In the genomic region with DNA sequence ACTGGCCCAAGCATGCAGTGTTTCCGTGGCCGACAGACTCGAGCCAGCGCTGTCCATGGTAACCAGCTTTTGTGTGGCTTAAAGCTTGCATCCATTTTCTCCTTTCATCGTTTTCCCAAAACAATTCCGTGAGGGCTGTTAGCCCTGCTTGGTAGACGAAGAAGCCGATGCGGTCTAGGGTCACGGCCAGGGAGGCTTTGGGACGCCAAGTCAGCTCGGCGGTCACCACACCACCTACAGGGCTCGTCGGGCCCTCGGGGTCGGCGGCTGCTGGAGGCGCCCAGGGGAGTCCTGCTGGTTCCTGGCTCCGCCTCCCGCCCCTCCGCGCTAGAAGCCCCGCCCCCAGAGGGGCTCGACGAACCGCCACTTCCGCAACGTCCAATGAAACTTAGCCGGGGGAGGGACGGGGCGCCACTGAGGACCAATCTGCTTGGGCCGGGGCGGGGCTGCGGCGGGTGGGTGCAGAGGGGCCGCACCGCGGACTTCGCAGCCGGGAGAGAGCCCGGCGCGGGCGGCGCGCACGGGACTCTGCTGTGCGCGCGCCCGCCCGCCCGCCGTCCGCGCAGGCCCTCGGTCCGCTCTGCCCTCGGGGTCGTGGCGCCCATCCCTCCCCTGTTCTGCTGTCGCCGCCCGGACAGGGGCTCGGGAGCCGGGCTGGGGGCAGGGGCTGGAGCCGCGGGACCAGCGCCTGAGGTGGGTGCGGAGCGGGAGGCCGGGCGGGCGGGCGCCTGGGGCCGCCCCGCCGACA, we compare ENCODE assay signal across 1 cellular context.
TF ChIP-seq lines count a peak whose summit lies in the region.

A gene with protein sequence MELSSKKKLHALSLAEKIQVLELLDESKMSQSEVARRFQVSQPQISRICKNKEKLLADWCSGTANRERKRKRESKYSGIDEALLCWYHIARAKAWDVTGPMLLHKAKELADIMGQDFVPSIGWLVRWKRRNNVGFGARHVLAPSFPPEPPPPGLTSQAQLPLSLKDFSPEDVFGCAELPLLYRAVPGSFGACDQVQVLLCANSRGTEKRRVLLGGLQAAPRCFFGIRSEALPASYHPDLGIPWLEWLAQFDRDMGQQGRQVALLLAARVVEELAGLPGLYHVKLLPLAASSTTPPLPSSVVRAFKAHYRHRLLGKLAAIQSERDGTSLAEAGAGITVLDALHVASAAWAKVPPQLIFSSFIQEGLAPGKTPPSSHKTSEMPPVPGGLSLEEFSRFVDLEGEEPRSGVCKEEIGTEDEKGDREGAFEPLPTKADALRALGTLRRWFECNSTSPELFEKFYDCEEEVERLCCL (plus strand): TSS at position 487 of the 748 bp plus-strand sequence. CDS start 1,058 bp downstream, outside the sequence.

TF ChIP-seq in GM12878, 131 proteins besides CTCF, POLR2A, EP300 and RAD21 (continued from another document and continues in another):
- TF ChIP-seq, protein P1, sequence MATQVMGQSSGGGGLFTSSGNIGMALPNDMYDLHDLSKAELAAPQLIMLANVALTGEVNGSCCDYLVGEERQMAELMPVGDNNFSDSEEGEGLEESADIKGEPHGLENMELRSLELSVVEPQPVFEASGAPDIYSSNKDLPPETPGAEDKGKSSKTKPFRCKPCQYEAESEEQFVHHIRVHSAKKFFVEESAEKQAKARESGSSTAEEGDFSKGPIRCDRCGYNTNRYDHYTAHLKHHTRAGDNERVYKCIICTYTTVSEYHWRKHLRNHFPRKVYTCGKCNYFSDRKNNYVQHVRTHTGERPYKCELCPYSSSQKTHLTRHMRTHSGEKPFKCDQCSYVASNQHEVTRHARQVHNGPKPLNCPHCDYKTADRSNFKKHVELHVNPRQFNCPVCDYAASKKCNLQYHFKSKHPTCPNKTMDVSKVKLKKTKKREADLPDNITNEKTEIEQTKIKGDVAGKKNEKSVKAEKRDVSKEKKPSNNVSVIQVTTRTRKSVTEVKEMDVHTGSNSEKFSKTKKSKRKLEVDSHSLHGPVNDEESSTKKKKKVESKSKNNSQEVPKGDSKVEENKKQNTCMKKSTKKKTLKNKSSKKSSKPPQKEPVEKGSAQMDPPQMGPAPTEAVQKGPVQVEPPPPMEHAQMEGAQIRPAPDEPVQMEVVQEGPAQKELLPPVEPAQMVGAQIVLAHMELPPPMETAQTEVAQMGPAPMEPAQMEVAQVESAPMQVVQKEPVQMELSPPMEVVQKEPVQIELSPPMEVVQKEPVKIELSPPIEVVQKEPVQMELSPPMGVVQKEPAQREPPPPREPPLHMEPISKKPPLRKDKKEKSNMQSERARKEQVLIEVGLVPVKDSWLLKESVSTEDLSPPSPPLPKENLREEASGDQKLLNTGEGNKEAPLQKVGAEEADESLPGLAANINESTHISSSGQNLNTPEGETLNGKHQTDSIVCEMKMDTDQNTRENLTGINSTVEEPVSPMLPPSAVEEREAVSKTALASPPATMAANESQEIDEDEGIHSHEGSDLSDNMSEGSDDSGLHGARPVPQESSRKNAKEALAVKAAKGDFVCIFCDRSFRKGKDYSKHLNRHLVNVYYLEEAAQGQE (IDR thresholded peaks at IDR 0.05; ENCODE audit: low read depth, low read length): peak; percentile 81
- TF ChIP-seq, protein P2, sequence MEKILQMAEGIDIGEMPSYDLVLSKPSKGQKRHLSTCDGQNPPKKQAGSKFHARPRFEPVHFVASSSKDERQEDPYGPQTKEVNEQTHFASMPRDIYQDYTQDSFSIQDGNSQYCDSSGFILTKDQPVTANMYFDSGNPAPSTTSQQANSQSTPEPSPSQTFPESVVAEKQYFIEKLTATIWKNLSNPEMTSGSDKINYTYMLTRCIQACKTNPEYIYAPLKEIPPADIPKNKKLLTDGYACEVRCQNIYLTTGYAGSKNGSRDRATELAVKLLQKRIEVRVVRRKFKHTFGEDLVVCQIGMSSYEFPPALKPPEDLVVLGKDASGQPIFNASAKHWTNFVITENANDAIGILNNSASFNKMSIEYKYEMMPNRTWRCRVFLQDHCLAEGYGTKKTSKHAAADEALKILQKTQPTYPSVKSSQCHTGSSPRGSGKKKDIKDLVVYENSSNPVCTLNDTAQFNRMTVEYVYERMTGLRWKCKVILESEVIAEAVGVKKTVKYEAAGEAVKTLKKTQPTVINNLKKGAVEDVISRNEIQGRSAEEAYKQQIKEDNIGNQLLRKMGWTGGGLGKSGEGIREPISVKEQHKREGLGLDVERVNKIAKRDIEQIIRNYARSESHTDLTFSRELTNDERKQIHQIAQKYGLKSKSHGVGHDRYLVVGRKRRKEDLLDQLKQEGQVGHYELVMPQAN (conservative IDR thresholded peaks at IDR 0.05): peak; percentile 54
- 0 out of 2 replicates have a peak, but pooled peaks have one; percentile 19 for TF ChIP-seq SMARCA5 (IDR thresholded peaks at IDR 0.05)
- no peak for TF ChIP-seq TARDBP (IDR thresholded peaks at IDR 0.05; ENCODE audit: borderline replicate concordance)
- no peak for TF ChIP-seq ZZZ3 (IDR thresholded peaks at IDR 0.05; ENCODE audit: control insufficient read depth, insufficient read length, low read depth)
- no peak for TF ChIP-seq RUNX3 (IDR thresholded peaks at IDR 0.05; ENCODE audit: low read length)
- TF ChIP-seq CHD1 (IDR thresholded peaks at IDR 0.05; ENCODE audit: low read depth, low read length): no peak
- no peak for TF ChIP-seq HCFC1 (IDR thresholded peaks at IDR 0.05; ENCODE audit: low read length)
- peak; percentile 83 for TF ChIP-seq GATAD2B (conservative IDR thresholded peaks at IDR 0.05; ENCODE audit: low read depth)
- TF ChIP-seq YY1 (IDR thresholded peaks at IDR 0.05; ENCODE audit: low read depth, low read length): 0 out of 2 replicates have a peak, but pooled peaks have one; percentile 9
- TF ChIP-seq, protein P3, sequence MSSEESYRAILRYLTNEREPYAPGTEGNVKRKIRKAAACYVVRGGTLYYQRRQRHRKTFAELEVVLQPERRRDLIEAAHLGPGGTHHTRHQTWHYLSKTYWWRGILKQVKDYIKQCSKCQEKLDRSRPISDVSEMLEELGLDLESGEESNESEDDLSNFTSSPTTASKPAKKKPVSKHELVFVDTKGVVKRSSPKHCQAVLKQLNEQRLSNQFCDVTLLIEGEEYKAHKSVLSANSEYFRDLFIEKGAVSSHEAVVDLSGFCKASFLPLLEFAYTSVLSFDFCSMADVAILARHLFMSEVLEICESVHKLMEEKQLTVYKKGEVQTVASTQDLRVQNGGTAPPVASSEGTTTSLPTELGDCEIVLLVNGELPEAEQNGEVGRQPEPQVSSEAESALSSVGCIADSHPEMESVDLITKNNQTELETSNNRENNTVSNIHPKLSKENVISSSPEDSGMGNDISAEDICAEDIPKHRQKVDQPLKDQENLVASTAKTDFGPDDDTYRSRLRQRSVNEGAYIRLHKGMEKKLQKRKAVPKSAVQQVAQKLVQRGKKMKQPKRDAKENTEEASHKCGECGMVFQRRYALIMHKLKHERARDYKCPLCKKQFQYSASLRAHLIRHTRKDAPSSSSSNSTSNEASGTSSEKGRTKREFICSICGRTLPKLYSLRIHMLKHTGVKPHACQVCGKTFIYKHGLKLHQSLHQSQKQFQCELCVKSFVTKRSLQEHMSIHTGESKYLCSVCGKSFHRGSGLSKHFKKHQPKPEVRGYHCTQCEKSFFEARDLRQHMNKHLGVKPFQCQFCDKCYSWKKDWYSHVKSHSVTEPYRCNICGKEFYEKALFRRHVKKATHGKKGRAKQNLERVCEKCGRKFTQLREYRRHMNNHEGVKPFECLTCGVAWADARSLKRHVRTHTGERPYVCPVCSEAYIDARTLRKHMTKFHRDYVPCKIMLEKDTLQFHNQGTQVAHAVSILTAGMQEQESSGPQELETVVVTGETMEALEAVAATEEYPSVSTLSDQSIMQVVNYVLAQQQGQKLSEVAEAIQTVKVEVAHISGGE (CRISPR knock-in tag; IDR thresholded peaks at IDR 0.05): no peak
- no peak for TF ChIP-seq RELA (IDR thresholded peaks at IDR 0.05; ENCODE audit: borderline replicate concordance, partially characterized antibody)
- TF ChIP-seq NRF1 (conservative IDR thresholded peaks at IDR 0.05; ENCODE audit: low read depth, low read length): no peak
- no peak for TF ChIP-seq EED (IDR thresholded peaks at IDR 0.05; ENCODE audit: low read depth)
- no peak for TF ChIP-seq CEBPB (IDR thresholded peaks at IDR 0.05; ENCODE audit: borderline replicate concordance in 1 of 2, low read depth in 2 of 2, low read length in 2 of 2)
- TF ChIP-seq, protein P4, sequence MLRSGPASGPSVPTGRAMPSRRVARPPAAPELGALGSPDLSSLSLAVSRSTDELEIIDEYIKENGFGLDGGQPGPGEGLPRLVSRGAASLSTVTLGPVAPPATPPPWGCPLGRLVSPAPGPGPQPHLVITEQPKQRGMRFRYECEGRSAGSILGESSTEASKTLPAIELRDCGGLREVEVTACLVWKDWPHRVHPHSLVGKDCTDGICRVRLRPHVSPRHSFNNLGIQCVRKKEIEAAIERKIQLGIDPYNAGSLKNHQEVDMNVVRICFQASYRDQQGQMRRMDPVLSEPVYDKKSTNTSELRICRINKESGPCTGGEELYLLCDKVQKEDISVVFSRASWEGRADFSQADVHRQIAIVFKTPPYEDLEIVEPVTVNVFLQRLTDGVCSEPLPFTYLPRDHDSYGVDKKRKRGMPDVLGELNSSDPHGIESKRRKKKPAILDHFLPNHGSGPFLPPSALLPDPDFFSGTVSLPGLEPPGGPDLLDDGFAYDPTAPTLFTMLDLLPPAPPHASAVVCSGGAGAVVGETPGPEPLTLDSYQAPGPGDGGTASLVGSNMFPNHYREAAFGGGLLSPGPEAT (IDR thresholded peaks at IDR 0.05; ENCODE audit: low read depth): no peak
- TF ChIP-seq RCOR1 (conservative IDR thresholded peaks at IDR 0.05; ENCODE audit: low read depth, low read length): no peak
- no peak for TF ChIP-seq ZNF24 (IDR thresholded peaks at IDR 0.05)
- 0 out of 2 replicates have a peak, but pooled peaks have one; percentile 31 for TF ChIP-seq POLR2AphosphoS2 (IDR thresholded peaks at IDR 0.05; ENCODE audit: low read depth, low read length)
- TF ChIP-seq, protein P5, sequence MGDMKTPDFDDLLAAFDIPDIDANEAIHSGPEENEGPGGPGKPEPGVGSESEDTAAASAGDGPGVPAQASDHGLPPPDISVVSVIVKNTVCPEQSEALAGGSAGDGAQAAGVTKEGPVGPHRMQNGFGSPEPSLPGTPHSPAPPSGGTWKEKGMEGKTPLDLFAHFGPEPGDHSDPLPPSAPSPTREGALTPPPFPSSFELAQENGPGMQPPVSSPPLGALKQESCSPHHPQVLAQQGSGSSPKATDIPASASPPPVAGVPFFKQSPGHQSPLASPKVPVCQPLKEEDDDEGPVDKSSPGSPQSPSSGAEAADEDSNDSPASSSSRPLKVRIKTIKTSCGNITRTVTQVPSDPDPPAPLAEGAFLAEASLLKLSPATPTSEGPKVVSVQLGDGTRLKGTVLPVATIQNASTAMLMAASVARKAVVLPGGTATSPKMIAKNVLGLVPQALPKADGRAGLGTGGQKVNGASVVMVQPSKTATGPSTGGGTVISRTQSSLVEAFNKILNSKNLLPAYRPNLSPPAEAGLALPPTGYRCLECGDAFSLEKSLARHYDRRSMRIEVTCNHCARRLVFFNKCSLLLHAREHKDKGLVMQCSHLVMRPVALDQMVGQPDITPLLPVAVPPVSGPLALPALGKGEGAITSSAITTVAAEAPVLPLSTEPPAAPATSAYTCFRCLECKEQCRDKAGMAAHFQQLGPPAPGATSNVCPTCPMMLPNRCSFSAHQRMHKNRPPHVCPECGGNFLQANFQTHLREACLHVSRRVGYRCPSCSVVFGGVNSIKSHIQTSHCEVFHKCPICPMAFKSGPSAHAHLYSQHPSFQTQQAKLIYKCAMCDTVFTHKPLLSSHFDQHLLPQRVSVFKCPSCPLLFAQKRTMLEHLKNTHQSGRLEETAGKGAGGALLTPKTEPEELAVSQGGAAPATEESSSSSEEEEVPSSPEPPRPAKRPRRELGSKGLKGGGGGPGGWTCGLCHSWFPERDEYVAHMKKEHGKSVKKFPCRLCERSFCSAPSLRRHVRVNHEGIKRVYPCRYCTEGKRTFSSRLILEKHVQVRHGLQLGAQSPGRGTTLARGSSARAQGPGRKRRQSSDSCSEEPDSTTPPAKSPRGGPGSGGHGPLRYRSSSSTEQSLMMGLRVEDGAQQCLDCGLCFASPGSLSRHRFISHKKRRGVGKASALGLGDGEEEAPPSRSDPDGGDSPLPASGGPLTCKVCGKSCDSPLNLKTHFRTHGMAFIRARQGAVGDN (IDR thresholded peaks at IDR 0.05): peak; percentile 72
- TF ChIP-seq SP1 (IDR thresholded peaks at IDR 0.05; ENCODE audit: low read depth, low read length): peak; percentile 91
- no peak for TF ChIP-seq FOXK2 (IDR thresholded peaks at IDR 0.05)
- TF ChIP-seq TAF1 (IDR thresholded peaks at IDR 0.05; ENCODE audit: borderline replicate concordance, low read depth, low read length): no peak
- TF ChIP-seq, protein P6, sequence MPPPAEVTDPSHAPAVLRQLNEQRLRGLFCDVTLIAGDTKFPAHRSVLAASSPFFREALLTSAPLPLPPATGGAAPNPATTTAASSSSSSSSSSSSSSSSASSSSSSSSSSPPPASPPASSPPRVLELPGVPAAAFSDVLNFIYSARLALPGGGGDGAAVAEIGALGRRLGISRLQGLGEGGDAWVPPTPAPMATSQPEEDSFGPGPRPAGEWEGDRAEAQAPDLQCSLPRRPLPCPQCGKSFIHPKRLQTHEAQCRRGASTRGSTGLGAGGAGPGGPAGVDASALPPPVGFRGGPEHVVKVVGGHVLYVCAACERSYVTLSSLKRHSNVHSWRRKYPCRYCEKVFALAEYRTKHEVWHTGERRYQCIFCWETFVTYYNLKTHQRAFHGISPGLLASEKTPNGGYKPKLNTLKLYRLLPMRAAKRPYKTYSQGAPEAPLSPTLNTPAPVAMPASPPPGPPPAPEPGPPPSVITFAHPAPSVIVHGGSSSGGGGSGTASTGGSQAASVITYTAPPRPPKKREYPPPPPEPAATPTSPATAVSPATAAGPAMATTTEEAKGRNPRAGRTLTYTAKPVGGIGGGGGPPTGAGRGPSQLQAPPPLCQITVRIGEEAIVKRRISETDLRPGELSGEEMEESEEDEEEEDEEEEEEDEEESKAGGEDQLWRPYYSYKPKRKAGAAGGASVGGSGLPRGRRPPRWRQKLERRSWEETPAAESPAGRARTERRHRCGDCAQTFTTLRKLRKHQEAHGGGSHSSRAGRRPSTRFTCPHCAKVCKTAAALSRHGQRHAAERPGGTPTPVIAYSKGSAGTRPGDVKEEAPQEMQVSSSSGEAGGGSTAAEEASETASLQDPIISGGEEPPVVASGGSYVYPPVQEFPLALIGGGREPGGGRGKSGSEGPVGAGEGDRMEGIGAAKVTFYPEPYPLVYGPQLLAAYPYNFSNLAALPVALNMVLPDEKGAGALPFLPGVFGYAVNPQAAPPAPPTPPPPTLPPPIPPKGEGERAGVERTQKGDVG (CRISPR knock-in tag; IDR thresholded peaks at IDR 0.05): no peak
- no peak for TF ChIP-seq HDAC2 (IDR thresholded peaks at IDR 0.05)
- TF ChIP-seq KLF5 (IDR thresholded peaks at IDR 0.05; ENCODE audit: partially characterized antibody): no peak
- no peak for TF ChIP-seq BMI1 (IDR thresholded peaks at IDR 0.05; ENCODE audit: borderline replicate concordance)
- TF ChIP-seq SMAD1 (IDR thresholded peaks at IDR 0.05; ENCODE audit: low read depth, partially characterized antibody): no peak
- 0 out of 2 replicates have a peak, but pooled peaks have one; percentile 58 for TF ChIP-seq MXI1 (IDR thresholded peaks at IDR 0.05; ENCODE audit: low read depth, low read length)
- TF ChIP-seq RFX5 (IDR thresholded peaks at IDR 0.05; ENCODE audit: low read depth, low read length): no peak
- TF ChIP-seq, protein P7, sequence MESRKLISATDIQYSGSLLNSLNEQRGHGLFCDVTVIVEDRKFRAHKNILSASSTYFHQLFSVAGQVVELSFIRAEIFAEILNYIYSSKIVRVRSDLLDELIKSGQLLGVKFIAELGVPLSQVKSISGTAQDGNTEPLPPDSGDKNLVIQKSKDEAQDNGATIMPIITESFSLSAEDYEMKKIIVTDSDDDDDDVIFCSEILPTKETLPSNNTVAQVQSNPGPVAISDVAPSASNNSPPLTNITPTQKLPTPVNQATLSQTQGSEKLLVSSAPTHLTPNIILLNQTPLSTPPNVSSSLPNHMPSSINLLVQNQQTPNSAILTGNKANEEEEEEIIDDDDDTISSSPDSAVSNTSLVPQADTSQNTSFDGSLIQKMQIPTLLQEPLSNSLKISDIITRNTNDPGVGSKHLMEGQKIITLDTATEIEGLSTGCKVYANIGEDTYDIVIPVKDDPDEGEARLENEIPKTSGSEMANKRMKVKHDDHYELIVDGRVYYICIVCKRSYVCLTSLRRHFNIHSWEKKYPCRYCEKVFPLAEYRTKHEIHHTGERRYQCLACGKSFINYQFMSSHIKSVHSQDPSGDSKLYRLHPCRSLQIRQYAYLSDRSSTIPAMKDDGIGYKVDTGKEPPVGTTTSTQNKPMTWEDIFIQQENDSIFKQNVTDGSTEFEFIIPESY (IDR thresholded peaks at IDR 0.05): no peak
